18 cellular contexts compared by ENCODE assay signal in genomic region chr5:22986281-22986680, GRCh38.
A peak's percentile ranks its signal among the peaks of the same experiment; 100 is the strongest.
DNase-seq lines count a peak whose midpoint lies in the region; TF ChIP-seq lines count a peak whose summit lies in the region.
"Had no signal": no experiment of that assay in that cellular context is flagged by ENCODE, and none has a peak within 500 bp of the region (broad histone marks: within the 10 kb centered on the region; RNA-seq: fewer than 3 reads in every experiment).

No MANE protein-coding gene starts in this region.

- no peaks in the 10 kb centered on the region for H3K4me1 ChIP-seq in transverse colon
- H3K4me1 ChIP-seq: BE2C had no signal

- no peak overlapping the region for H3K4me2 ChIP-seq in SU-DHL-6 (ENCODE audit: low read depth, low read length, poor library complexity, severe bottlenecking)
- H3K4me2 ChIP-seq: GM23338 had no signal

- TF ChIP-seq POLR2A in transverse colon (IDR thresholded peaks at IDR 0.05) = no peak

- H3K79me2 ChIP-seq in SU-DHL-6 (ENCODE audit: insufficient read depth, low read length) = no peaks in the 10 kb centered on the region

- H3K27me3 ChIP-seq in SU-DHL-6 (ENCODE audit: low read length) (no peaks in the 10 kb centered on the region), transverse colon (no peaks in the 10 kb centered on the region)
- H3K27me3 ChIP-seq: BE2C had no signal

- TF ChIP-seq EP300 in transverse colon (IDR thresholded peaks at IDR 0.05; ENCODE audit: low read depth) = no peak

- no peak overlapping the region for H3K4me3 ChIP-seq in SU-DHL-6 (ENCODE audit: insufficient read depth, low read length, poor library complexity, severe bottlenecking)
- no peak overlapping the region for H3K4me3 ChIP-seq in transverse colon
- H3K4me3 ChIP-seq: GM23338 had no signal

- H3F3A ChIP-seq in SU-DHL-6 (ENCODE audit: insufficient read depth) = no peaks in the 10 kb centered on the region

- H3K27ac ChIP-seq in SU-DHL-6 (ENCODE audit: low read depth, low read length) (no peak overlapping the region), transverse colon (peak overlapping the region in 1 of 4 donors; percentile 13)
- H3K27ac ChIP-seq: HL-60 had no signal

- no peak overlapping the region for H3K9ac ChIP-seq in SU-DHL-6 (ENCODE audit: low read length)

- DNase-seq in DMS 273 (lab: John Stamatoyannopoulos, UW; ENCODE audit: unreplicated experiment) = peak; percentile 80
- DNase-seq in DMS 273 treated with DMSO at 0.1 percent for 48 hours (lab: John Stamatoyannopoulos, UW) = peak; percentile 75
- DNase-seq in transverse colon = peak; percentile 9
- DNase-seq in HT-29 (ENCODE audit: low spot score) = no peak
- no peak for DNase-seq in HuH-7.5 (ENCODE audit: low spot score)
- DNase-seq: ACHN; BE2C; C1 segment of cervical spinal cord; CD4-positive, CD25-positive, alpha-beta regulatory T cell; CD8-positive, alpha-beta memory T cell; COR-L47; DMS153; DMS79; GDM1; HCEC 1CT had no signal

- in situ Hi-C loops in transverse colon (cut with MboI; ENCODE audit: low pct_ligation_motif_present in 1 of 4, low pct_unique_long_range_greater_than_20kb in 1 of 4, low sequenced_read_pairs in 3 of 4) = no loop called here

- no peaks in the 10 kb centered on the region for H3K9me2 ChIP-seq in SU-DHL-6 (replicated peaks; ENCODE audit: insufficient read depth, low read length)

- no peak for TF ChIP-seq CTCF in SU-DHL-6 (IDR thresholded peaks at IDR 0.05; ENCODE audit: insufficient read depth, low read length, poor library complexity, severe bottlenecking)
- no peak for TF ChIP-seq CTCF in transverse colon (IDR thresholded peaks at IDR 0.05)

- H3K9me3 ChIP-seq in SU-DHL-6 (ENCODE audit: insufficient read depth, low read length) (0 out of 2 replicates have a peak, but pooled peaks cover 4% of the 10 kb centered on the region), transverse colon (no peaks in the 10 kb centered on the region)
- H3K9me3 ChIP-seq: BE2C had no signal

- H4K20me1 ChIP-seq in SU-DHL-6 (ENCODE audit: low read depth, low read length) = no peaks in the 10 kb centered on the region

- intact Hi-C loops in transverse colon (cut with DNase I; ENCODE audit: low total_unique reads) = no loop called here

- peak overlapping the region; percentile 64 for H2AFZ ChIP-seq in SU-DHL-6 (ENCODE audit: low read depth, low read length, severe bottlenecking)
- H2AFZ ChIP-seq: GM23338 had no signal

- H3K36me3 ChIP-seq in SU-DHL-6 (ENCODE audit: low read length) (no peaks in the 10 kb centered on the region), transverse colon (no peaks in the 10 kb centered on the region)
- H3K36me3 ChIP-seq: BE2C had no signal

Comparison
In these comparisons a context has a peak if more than half of its experiments do, and no peak if none do; other contexts are left out.
1. DNase-seq: peak in DMS 273 (single experiment), DMS 273 treated with DMSO at 0.1 percent for 48 hours (single experiment) and transverse colon (single experiment); none in HT-29 (single experiment) and HuH-7.5 (single experiment).